Comparison of ENCODE assay signal across 8 cellular contexts in the genomic region with DNA sequence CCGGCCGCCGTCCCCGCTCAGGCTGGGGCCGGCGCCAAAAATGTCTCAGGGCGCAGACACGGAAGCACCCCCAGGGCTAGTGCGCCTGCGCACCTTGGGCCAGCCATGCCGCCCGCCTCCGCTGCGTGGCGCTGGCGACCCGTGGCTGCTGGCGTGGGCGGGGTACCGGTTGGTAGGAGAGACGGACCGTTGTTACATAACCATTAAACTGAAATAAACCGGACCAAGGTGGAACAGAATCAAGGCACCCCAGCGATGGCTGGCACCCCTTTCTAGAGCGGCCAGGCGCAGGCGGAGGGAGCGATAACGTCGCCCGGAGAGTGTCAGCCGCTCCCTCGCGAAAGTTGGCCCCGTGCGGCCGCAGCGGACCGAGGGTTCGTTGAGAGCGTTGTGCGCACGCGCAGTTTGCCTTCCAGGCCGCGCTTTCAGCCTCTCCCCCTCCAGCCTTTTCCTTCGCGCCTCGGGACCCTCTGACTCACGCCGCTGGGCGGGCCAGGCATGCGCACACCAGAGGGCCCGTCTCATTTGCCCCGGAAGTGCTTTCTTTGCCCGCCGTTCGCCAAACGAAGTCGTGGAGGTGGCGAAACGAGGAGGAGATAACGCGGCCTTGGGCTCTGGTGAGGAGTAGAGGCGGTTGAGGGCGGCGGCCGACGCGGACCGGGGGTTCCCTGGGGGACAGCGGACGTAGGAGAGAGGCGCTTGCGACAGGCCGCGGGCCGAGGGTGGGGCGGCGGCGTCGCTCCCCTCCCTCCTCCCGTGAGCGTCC. TPM values are rescaled to one million over a fixed set of nuclear protein-coding genes. Genes with fewer than 3 reads are reported as not detected.
DNase-seq lines count a peak whose midpoint lies in the region; ATAC-seq, FAIRE-seq and TF ChIP-seq lines count a peak whose summit lies in the region.

A gene with protein sequence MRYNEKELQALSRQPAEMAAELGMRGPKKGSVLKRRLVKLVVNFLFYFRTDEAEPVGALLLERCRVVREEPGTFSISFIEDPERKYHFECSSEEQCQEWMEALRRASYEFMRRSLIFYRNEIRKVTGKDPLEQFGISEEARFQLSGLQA (minus strand): TSS at position 45 of the 766 bp plus-strand sequence. CDS start 81 bp downstream, outside the sequence.
A gene with protein sequence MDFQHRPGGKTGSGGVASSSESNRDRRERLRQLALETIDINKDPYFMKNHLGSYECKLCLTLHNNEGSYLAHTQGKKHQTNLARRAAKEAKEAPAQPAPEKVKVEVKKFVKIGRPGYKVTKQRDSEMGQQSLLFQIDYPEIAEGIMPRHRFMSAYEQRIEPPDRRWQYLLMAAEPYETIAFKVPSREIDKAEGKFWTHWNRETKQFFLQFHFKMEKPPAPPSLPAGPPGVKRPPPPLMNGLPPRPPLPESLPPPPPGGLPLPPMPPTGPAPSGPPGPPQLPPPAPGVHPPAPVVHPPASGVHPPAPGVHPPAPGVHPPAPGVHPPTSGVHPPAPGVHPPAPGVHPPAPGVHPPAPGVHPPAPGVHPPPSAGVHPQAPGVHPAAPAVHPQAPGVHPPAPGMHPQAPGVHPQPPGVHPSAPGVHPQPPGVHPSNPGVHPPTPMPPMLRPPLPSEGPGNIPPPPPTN (plus strand): TSS at position 540 of the 766 bp plus-strand sequence. CDS start 6,595 bp downstream, outside the sequence.

- H3K9ac ChIP-seq in Loucy (ENCODE audit: low read depth, low read length, poor library complexity, severe bottlenecking), result peak within 1 kb of the TSS; percentile 86

- H3K4me3 ChIP-seq in Loucy (ENCODE audit: low read length, poor library complexity, severe bottlenecking), result peak within 1 kb of the TSS; percentile 93

- peak within 1 kb of the TSS; percentile 98 to 100 for H3K27ac Mint-ChIP-seq in natural killer cell

- H3K4me2 ChIP-seq in Loucy (ENCODE audit: low read depth, low read length, poor library complexity, severe bottlenecking), result peak within 1 kb of the TSS; percentile 100

- peaks cover 56% of the 10 kb centered on the region for H3K4me1 ChIP-seq in Loucy (ENCODE audit: insufficient read depth, low read length, poor library complexity, severe bottlenecking)

- peaks cover 0 to 3% of the 10 kb centered on the region in 2 donors for H3K9me3 Mint-ChIP-seq in natural killer cell

- H3K9me3 ChIP-seq in Loucy (ENCODE audit: insufficient read depth, low read depth, low read length), result no peaks in the 10 kb centered on the region

- peaks cover 56 to 67% of the 10 kb centered on the region in 2 donors for H3K4me1 Mint-ChIP-seq in natural killer cell

- H3K9me2 ChIP-seq in Loucy (replicated peaks; ENCODE audit: low read depth, low read length), result no peaks in the 10 kb centered on the region

- in situ Hi-C loops in G401 (cut with HindIII; ENCODE audit: low sequenced_read_pairs), result loop anchor here (5.0 kb wide), 1 partner anchor 81 kb away; no protein-coding TSS in a partner anchor

- peak; percentile 97 for TF ChIP-seq CTCF in Loucy (conservative IDR thresholded peaks at IDR 0.05; ENCODE audit: low read length)
- peak; percentile 96 for TF ChIP-seq CTCF in natural killer cell (IDR thresholded peaks at IDR 0.05)

- H3K36me3 ChIP-seq in Loucy (ENCODE audit: insufficient read depth, low read length), result peaks cover 3% of the 10 kb centered on the region; the same call in 1 of the 2 replicates

- peak; percentile 76 for TF ChIP-seq POLR2A in H54 (IDR thresholded peaks at IDR 0.05; ENCODE audit: low read depth, low read length)
- peak; percentile 85 for TF ChIP-seq POLR2A in Raji (IDR thresholded peaks at IDR 0.05; ENCODE audit: insufficient read depth, low read depth, low read length)

- H3F3A ChIP-seq in Loucy (ENCODE audit: low read depth), result peaks cover 3% of the 10 kb centered on the region; the same call in 1 of the 2 replicates

- H3K79me2 ChIP-seq in Loucy (ENCODE audit: insufficient read depth, low read length), result peaks cover 81% of the 10 kb centered on the region

- H3K27me3 Mint-ChIP-seq in natural killer cell (ENCODE audit: low read depth in 2 of 2), result no peaks in the 10 kb centered on the region

- no peaks in the 10 kb centered on the region for H3K27me3 ChIP-seq in Loucy (ENCODE audit: insufficient read depth, low read length, poor library complexity, severe bottlenecking)

- intact Hi-C loops in natural killer cell (cut with micrococcal nuclease), result loop anchor here (1.0 to 10.0 kb wide), 6 partner anchors 33 to 149 kb away; a partner anchor contains a TSS

- H2AFZ ChIP-seq in Loucy (ENCODE audit: low read length), result peak within 1 kb of the TSS; percentile 75

- FAIRE-seq in H54 (lab: Jason Lieb, UNC), result no peak

- peak within 1 kb of the TSS; percentile 94 for H3K4me3 Mint-ChIP-seq in natural killer cell

- H3K36me3 Mint-ChIP-seq in natural killer cell, result no peaks in the 10 kb centered on the region

- DNase-seq in G401 (ENCODE audit: low spot score) (peak; percentile 95), H54 (ENCODE audit: insufficient read length, low spot score) (peak; percentile 99), fibroblast of peridontal ligament (ENCODE audit: extremely low read depth) (peak; percentile 97), natural killer cell (peak; percentile 100)
- peak; percentile 96 for DNase-seq in activated T-helper 9 cell treated with anti-CD3 and anti-CD28 coated beads, Interleukin-2, amount 50 U/mL, for 16 hours (ENCODE audit: low read depth)
- peak; percentile 95 for DNase-seq in stimulated activated naive CD4-positive, alpha-beta T cell treated with Interleukin-2 at 50 U/mL for 16 hours (lab: John Stamatoyannopoulos, UW)

- peaks cover 70% of the 10 kb centered on the region for H4K20me1 ChIP-seq in Loucy (ENCODE audit: insufficient read depth, low read length, poor library complexity, severe bottlenecking)

- ATAC-seq in natural killer cell, result peak; percentile 80 to 92 (median 81)

RNA-seq across cellular contexts. Expression of the first gene that starts in this region (rescaled TPM):
- 172 and 182 TPM in 2 replicates for total RNA-seq in G401 (2014; rRNA removed; shearing (Covaris generic))
- total RNA-seq in natural killer cell, result 10 to 100 TPM; 36.7 to 45.8 (median 44.7) TPM

RNA-seq across cellular contexts. Expression of the second gene that starts in this region (rescaled TPM):
- total RNA-seq in G401 (2014; rRNA removed; shearing (Covaris generic)), result 21.9 and 33.0 TPM in 2 replicates
- total RNA-seq in natural killer cell, result 100 to 1,000 TPM; 143 to 165 (median 147) TPM

Comparison
In these comparisons a context has a peak if more than half of its experiments do, and no peak if none do; other contexts are left out.
1. Peak in every context shown above with its lines: DNase-seq, ATAC-seq and H3K4me3 ChIP-seq.